Comparison of ENCODE assay signal across 16 cellular contexts in the genomic region with DNA sequence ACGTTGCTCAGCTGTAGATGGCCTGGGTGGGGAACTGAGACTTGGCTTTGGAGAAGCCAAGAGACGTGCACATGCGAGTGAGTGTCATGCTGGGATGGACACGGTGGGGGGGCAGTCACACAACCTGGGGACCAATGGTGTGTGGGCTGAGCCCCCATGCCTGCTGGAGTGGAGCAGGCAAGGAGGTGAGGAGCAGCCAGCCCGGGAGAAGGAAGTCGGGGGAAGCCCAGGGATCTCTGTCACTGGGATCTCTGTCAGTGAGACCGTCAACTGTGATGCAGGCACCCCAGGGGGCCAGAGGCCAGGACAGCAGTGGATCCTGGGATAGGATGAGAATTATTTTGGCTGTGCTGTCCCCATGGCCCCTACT.
"Had no signal": no experiment of that assay in that cellular context is flagged by ENCODE, and none has a peak within 500 bp of the region (broad histone marks: within the 10 kb centered on the region; RNA-seq: fewer than 3 reads in every experiment).

No MANE protein-coding gene starts in this region.

- DNase-seq: activated gamma-delta T cell; activated T-cell treated with anti-CD3 and anti-CD28 coated beads, Interleukin-2, amount 50 U/mL, for 72 hours; aorta; cerebellar nuclear complex; effector memory CD8-positive, alpha-beta T cell; foreskin melanocyte; kidney glomerular epithelial cell; left ventricle myocardium superior; mesenchymal stem cell; naive thymus-derived CD8-positive, alpha-beta T cell; stimulated activated naive CD8-positive, alpha-beta T cell treated with anti-CD3 and anti-CD28 coated beads, Interleukin-15, amount 100 ng/mL, for 72 hours had no signal

- H3K36me3 ChIP-seq: upper lobe of left lung had no signal

- H3K27me3 ChIP-seq: upper lobe of left lung had no signal

- H3K4me3 ChIP-seq: upper lobe of left lung had no signal

- H3K27ac ChIP-seq: epithelial cell of prostate, upper lobe of left lung had no signal

- H3K27ac Mint-ChIP-seq: activated T-cell treated with anti-CD3 and anti-CD28 coated beads, Interleukin-2, amount 50 U/mL, for 72 hours; dendritic cell treated with granulocyte-macrophage colony-stimulating factor and Interleukin-4, amounts not matched to agents 40 ng/mL and 50 ng/mL, for 4 days; effector memory CD8-positive, alpha-beta T cell; stimulated activated naive CD8-positive, alpha-beta T cell treated with anti-CD3 and anti-CD28 coated beads, Interleukin-15, amount 100 ng/mL, for 72 hours had no signal

- H3K9me3 ChIP-seq: upper lobe of left lung had no signal

- H3K4me3 Mint-ChIP-seq: activated T-cell treated with anti-CD3 and anti-CD28 coated beads, Interleukin-2, amount 50 U/mL, for 72 hours; dendritic cell treated with granulocyte-macrophage colony-stimulating factor and Interleukin-4, amounts not matched to agents 40 ng/mL and 50 ng/mL, for 4 days; effector memory CD8-positive, alpha-beta T cell; stimulated activated naive CD8-positive, alpha-beta T cell treated with anti-CD3 and anti-CD28 coated beads, Interleukin-15, amount 100 ng/mL, for 72 hours had no signal

- ATAC-seq: activated CD4-positive, CD25-positive, alpha-beta regulatory T cell treated with anti-CD3 and anti-CD28 coated beads, Interleukin-2, amount 50 U/mL, for 24 hours; effector memory CD8-positive, alpha-beta T cell; left ventricle myocardium superior; naive thymus-derived CD8-positive, alpha-beta T cell; sciatic nerve had no signal

- H3K9me3 Mint-ChIP-seq: activated T-cell treated with anti-CD3 and anti-CD28 coated beads, Interleukin-2, amount 50 U/mL, for 72 hours; dendritic cell treated with granulocyte-macrophage colony-stimulating factor and Interleukin-4, amounts not matched to agents 40 ng/mL and 50 ng/mL, for 4 days; effector memory CD8-positive, alpha-beta T cell; stimulated activated naive CD8-positive, alpha-beta T cell treated with anti-CD3 and anti-CD28 coated beads, Interleukin-15, amount 100 ng/mL, for 72 hours had no signal
